Comparison of ENCODE assay signal across 14 cellular contexts in the genomic region with DNA sequence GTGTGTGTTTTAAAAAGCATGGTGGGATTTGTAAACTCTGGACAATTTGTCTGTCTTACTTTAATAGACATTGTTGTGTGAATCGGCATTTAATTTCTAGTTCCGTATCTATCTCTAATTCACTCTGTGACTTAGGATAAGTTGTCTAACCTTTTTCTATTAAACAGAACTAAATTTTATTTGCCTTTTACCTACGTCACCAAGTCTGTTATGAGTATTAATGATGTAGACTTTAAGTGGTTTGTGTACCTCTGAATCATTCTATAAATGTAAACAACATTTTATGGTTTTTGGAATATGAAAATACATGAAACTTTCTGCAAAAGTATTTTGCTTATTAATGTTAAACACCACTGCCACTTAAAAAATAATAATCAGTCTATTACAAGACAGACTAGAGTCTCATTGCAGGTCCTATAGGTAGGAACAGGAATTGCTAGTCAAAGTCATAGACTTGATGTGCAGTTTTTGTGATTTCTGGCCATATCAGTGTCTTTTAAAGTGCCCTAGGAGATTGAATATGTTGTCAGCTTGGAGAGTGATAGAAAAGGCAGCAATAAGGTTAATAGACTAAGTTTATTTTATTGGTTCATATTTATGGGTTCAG. TPM values are rescaled to one million over a fixed set of nuclear protein-coding genes. Genes with fewer than 3 reads are reported as not detected.
DNase-seq lines count a peak whose midpoint lies in the region; ATAC-seq and TF ChIP-seq lines count a peak whose summit lies in the region.
"Had no signal": no experiment of that assay in that cellular context is flagged by ENCODE, and none has a peak within 500 bp of the region (broad histone marks: within the 10 kb centered on the region; RNA-seq: fewer than 3 reads in every experiment).

No MANE protein-coding gene starts in this region.

- peak; percentile 35; the same call in 1 of the 2 replicates for TF ChIP-seq CTCF in AG04450 (IDR thresholded peaks at IDR 0.05; ENCODE audit: low read depth, low read length)
- TF ChIP-seq CTCF in foreskin fibroblast (IDR thresholded peaks at IDR 0.05; ENCODE audit: low read depth, low read length): peak; percentile 2

- H3K27ac ChIP-seq in AG04450 (ENCODE audit: low read depth, low read length): no peak overlapping the region
- H3K27ac ChIP-seq: skin epidermis had no signal

- in situ Hi-C loops in SK-MEL-5 (cut with HindIII; ENCODE audit: low pct_unique_long_range_greater_than_20kb, low sequenced_read_pairs): no loop called here

- POLR2A ChIA-PET in AG04450 (lab: Yijun Ruan, JAX): no interaction called here

- no peak overlapping the region for H3K4me3 Mint-ChIP-seq in stimulated activated naive CD8-positive, alpha-beta T cell treated with anti-CD3 and anti-CD28 coated beads, Interleukin-15, amount 100 ng/mL, for 72 hours
- H3K4me3 Mint-ChIP-seq: activated T-helper 1 cell treated with anti-CD3 and anti-CD28 coated beads, Interleukin-12 subunit alpha, Interleukin-12 subunit beta, Interleukin-2, Interleukin-4 antibody, amounts not matched to agents 30 ng/mL and 10 ng/mL and 1 ng/mL, durations not matched to agents 14 hours and 24 hours and 36 hours; natural killer cell treated with Interleukin-12 subunit alpha and Interleukin-12 subunit beta and Interleukin-15 and Interleukin-18, amount 100 ng/mL, for 72 hours had no signal

- CTCF ChIA-PET in AG04450 (lab: Charles Lee): no interaction called here

- H3K27ac Mint-ChIP-seq in stimulated activated naive CD8-positive, alpha-beta T cell treated with anti-CD3 and anti-CD28 coated beads, Interleukin-15, amount 100 ng/mL, for 72 hours: no peak overlapping the region
- H3K27ac Mint-ChIP-seq: activated T-helper 1 cell treated with anti-CD3 and anti-CD28 coated beads, Interleukin-12 subunit alpha, Interleukin-12 subunit beta, Interleukin-2, Interleukin-4 antibody, amounts not matched to agents 30 ng/mL and 10 ng/mL and 1 ng/mL, durations not matched to agents 14 hours and 24 hours and 36 hours; natural killer cell treated with Interleukin-12 subunit alpha and Interleukin-12 subunit beta and Interleukin-15 and Interleukin-18, amount 100 ng/mL, for 72 hours had no signal

- no peaks in the 10 kb centered on the region for H3K27me3 Mint-ChIP-seq in stimulated activated naive CD8-positive, alpha-beta T cell treated with anti-CD3 and anti-CD28 coated beads, Interleukin-15, amount 100 ng/mL, for 72 hours
- H3K27me3 Mint-ChIP-seq: natural killer cell treated with Interleukin-12 subunit alpha and Interleukin-12 subunit beta and Interleukin-15 and Interleukin-18, amount 100 ng/mL, for 72 hours had no signal

- H3K4me1 Mint-ChIP-seq in stimulated activated naive CD8-positive, alpha-beta T cell treated with anti-CD3 and anti-CD28 coated beads, Interleukin-15, amount 100 ng/mL, for 72 hours: peaks cover 27% of the 10 kb centered on the region

- H3K4me3 ChIP-seq in AG04450 (ENCODE audit: low read depth, low read length) (no peak overlapping the region), foreskin fibroblast (ENCODE audit: low read depth in 1 of 2, low read length in 2 of 2) (no peak overlapping the region)
- H3K4me3 ChIP-seq: skin epidermis had no signal

- ATAC-seq in GM18502 (IDR thresholded peaks at IDR 0.05; ENCODE audit: poor library complexity, unreplicated experiment) (peak; percentile 40), HG03520 (IDR thresholded peaks at IDR 0.05; ENCODE audit: unreplicated experiment) (no peak)
- no peak for ATAC-seq in stimulated activated naive CD8-positive, alpha-beta T cell treated with anti-CD3 and anti-CD28 coated beads, Interleukin-15, amount 100 ng/mL, for 72 hours
- ATAC-seq: natural killer cell treated with Interleukin-12 subunit alpha and Interleukin-12 subunit beta and Interleukin-15 and Interleukin-18, amount 100 ng/mL, for 72 hours had no signal

- DNase-seq in AG04450 (ENCODE audit: low read depth, low spot score): no peak
- peak; percentile 24 for DNase-seq in SK-MEL-5 (ENCODE audit: low read depth, low spot score)
- DNase-seq in foreskin fibroblast: no peak
- DNase-seq in stimulated activated naive CD8-positive, alpha-beta T cell treated with anti-CD3 and anti-CD28 coated beads, Interleukin-15, amount 100 ng/mL, for 72 hours: no peak
- no peak for DNase-seq in OCI-M2 (lab: John Stamatoyannopoulos, UW; ENCODE audit: unreplicated experiment)
- no peak for DNase-seq in NCI-H1436 (lab: John Stamatoyannopoulos, UW)
- DNase-seq: C1 segment of cervical spinal cord; central memory CD4-positive, alpha-beta T cell; NCI-H2227 treated with DMSO at 0.1 percent for 48 hours had no signal

- H3K9me3 ChIP-seq in AG04450 (ENCODE audit: control insufficient read depth, insufficient read depth, low read length): no peaks in the 10 kb centered on the region

- no peaks in the 10 kb centered on the region for H3K9me3 Mint-ChIP-seq in stimulated activated naive CD8-positive, alpha-beta T cell treated with anti-CD3 and anti-CD28 coated beads, Interleukin-15, amount 100 ng/mL, for 72 hours
- H3K9me3 Mint-ChIP-seq: activated T-helper 1 cell treated with anti-CD3 and anti-CD28 coated beads, Interleukin-12 subunit alpha, Interleukin-12 subunit beta, Interleukin-2, Interleukin-4 antibody, amounts not matched to agents 30 ng/mL and 10 ng/mL and 1 ng/mL, durations not matched to agents 14 hours and 24 hours and 36 hours; natural killer cell treated with Interleukin-12 subunit alpha and Interleukin-12 subunit beta and Interleukin-15 and Interleukin-18, amount 100 ng/mL, for 72 hours had no signal

- H3K27me3 ChIP-seq in AG04450 (ENCODE audit: control insufficient read depth, insufficient read depth, low read length): no peaks in the 10 kb centered on the region

RNA-seq across cellular contexts. Expression of gene RBM27, which starts 5.6 kb away (rescaled TPM):
- 14.4 and 16.7 TPM in 2 replicates for polyA plus RNA-seq in AG04450 (2011; rRNA removed)
- 68.3 and 75.4 TPM in 2 replicates for polyA minus RNA-seq in AG04450 (2011; rRNA and poly(A)+ RNA removed)
- total RNA-seq in SK-MEL-5 (2014; rRNA removed; shearing (Covaris generic)): 21.0 and 21.1 TPM in 2 replicates
- polyA plus RNA-seq in SK-MEL-5 (2015; cell fraction: cytosol; rRNA removed): 10.1 and 11.0 TPM in 2 replicates
- 4.5 and 11.7 TPM in 2 replicates for polyA plus RNA-seq in SK-MEL-5 (2015; cell fraction: nucleus; rRNA removed)

RNA-seq across cellular contexts. Expression of gene LARS1, which starts 26.6 kb away (rescaled TPM):
- 30.5 and 37.3 TPM in 2 replicates for polyA plus RNA-seq in AG04450 (2011; rRNA removed)
- 53.4 and 56.9 TPM in 2 replicates for polyA minus RNA-seq in AG04450 (2011; rRNA and poly(A)+ RNA removed)
- 168 and 177 TPM in 2 replicates for total RNA-seq in SK-MEL-5 (2014; rRNA removed; shearing (Covaris generic))
- 84.1 and 97.8 TPM in 2 replicates for polyA plus RNA-seq in SK-MEL-5 (2015; cell fraction: cytosol; rRNA removed)
- 230 and 241 TPM in 2 replicates for polyA plus RNA-seq in SK-MEL-5 (2015; cell fraction: nucleus; rRNA removed)
